Comparison of ENCODE assay signal across 20 cellular contexts in the genomic region with DNA sequence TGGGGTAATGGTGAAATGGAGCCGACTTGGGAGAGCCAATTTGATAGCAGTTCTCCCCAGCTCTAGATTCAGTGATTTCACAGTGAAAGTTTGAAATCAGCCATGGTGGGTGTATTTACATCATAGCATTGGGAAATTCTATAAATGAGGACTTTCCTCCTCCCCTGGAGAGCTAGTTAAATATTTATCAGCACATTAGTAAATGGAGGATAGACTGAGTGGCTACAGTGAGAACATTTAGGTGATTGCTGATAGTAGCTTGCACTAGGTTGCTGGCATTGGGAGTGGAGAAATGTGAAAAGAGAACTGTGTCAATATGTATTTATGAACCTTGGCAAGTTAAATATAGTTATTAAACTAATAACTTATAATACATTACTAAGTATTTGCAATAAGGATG.
DNase-seq lines count a peak whose midpoint lies in the region; ATAC-seq, FAIRE-seq and TF ChIP-seq lines count a peak whose summit lies in the region.
"Had no signal": no experiment of that assay in that cellular context is flagged by ENCODE, and none has a peak within 500 bp of the region (broad histone marks: within the 10 kb centered on the region; RNA-seq: fewer than 3 reads in every experiment).

No MANE protein-coding gene starts in this region.

- FAIRE-seq in kidney (lab: Jason Lieb, UNC) (no peak), pancreas (lab: Jason Lieb, UNC) (no peak)
- FAIRE-seq: A204.1 had no signal

- peaks cover 0 to 3% of the 10 kb centered on the region in 2 donors for H3K4me1 ChIP-seq in kidney (ENCODE audit: control insufficient read depth in 1 of 2, insufficient read depth in 1 of 2, low read depth in 1 of 2, low read length in 2 of 2)
- peaks cover 2 to 17% (median 11%) of the 10 kb centered on the region in 3 donors for H3K4me1 ChIP-seq in pancreas
- H3K4me1 ChIP-seq: BE2C, HAP-1 had no signal

- peak; percentile 58 to 92 (median 84) for ATAC-seq in pancreas
- no peak for ATAC-seq in HG03342 (IDR thresholded peaks at IDR 0.05; ENCODE audit: unreplicated experiment)
- no peak for ATAC-seq in HG03175 (IDR thresholded peaks at IDR 0.05; ENCODE audit: unreplicated experiment)
- ATAC-seq in HG02763 (IDR thresholded peaks at IDR 0.05; ENCODE audit: unreplicated experiment) = no peak

- H3K36me3 ChIP-seq in kidney (ENCODE audit: control insufficient read depth in 1 of 2, insufficient read depth in 2 of 2, low read length in 2 of 2) (no peaks in the 10 kb centered on the region), pancreas (no peaks in the 10 kb centered on the region)
- H3K36me3 ChIP-seq: BE2C, HAP-1 had no signal

- no peak for TF ChIP-seq CTCF in 22Rv1 (IDR thresholded peaks at IDR 0.05)
- no peak for TF ChIP-seq CTCF in kidney (IDR thresholded peaks at IDR 0.05; ENCODE audit: borderline replicate concordance, extremely low read depth, insufficient read depth)
- TF ChIP-seq CTCF in pancreas (IDR thresholded peaks at IDR 0.05) = no peak

- no peak overlapping the region for H3K9ac ChIP-seq in kidney (ENCODE audit: low read length in 2 of 2)
- H3K9ac ChIP-seq: GM23248 had no signal

- peak overlapping the region; percentile 32 to 39 for H3K4me3 ChIP-seq in kidney (ENCODE audit: low read length in 2 of 2)
- no peak overlapping the region for H3K4me3 ChIP-seq in pancreas
- H3K4me3 ChIP-seq: GM23248, HAP-1, PC-9 had no signal

- H3K27ac ChIP-seq in 22Rv1 (peak overlapping the region; percentile 98), kidney (ENCODE audit: low read depth in 2 of 2, low read length in 2 of 2) (no peak overlapping the region), pancreas (peak overlapping the region in 1 of 4 donors; percentile 33)
- H3K27ac ChIP-seq: GM23248, PC-9 had no signal

- H3K27me3 ChIP-seq in pancreas = no peaks in the 10 kb centered on the region
- H3K27me3 ChIP-seq: BE2C had no signal

- H3K9me3 ChIP-seq in kidney (ENCODE audit: control insufficient read depth in 1 of 2, low read length in 2 of 2) = no peaks in the 10 kb centered on the region
- no peaks in the 10 kb centered on the region for H3K9me3 ChIP-seq in pancreas
- H3K9me3 ChIP-seq: BE2C, HAP-1 had no signal

- DNase-seq in HuH-7 (ENCODE audit: low spot score) = peak; percentile 16
- no peak for DNase-seq in kidney
- DNase-seq in pancreas = no peak
- no peak for DNase-seq in NCI-H2227 (lab: John Stamatoyannopoulos, UW; ENCODE audit: unreplicated experiment)
- DNase-seq: BE2C, DMS79 treated with DMSO at 0.1 percent for 48 hours, GM23248, NCI-H1694, NCI-H2171, NCI-H446 treated with DMSO at 0.1 percent for 48 hours, NCI-H526 treated with DMSO at 0.1 percent for 48 hours, PC-9, RPMI8226, SHP77 had no signal

- 25 to 30% methylated on average over 1 of the region's 1 CpG for WGBS in pancreas, 2 donors

- intact Hi-C loops in kidney (cut with DNase I) (no loop called here), pancreas (cut with DNase I) (no loop called here)

Comparison
In these comparisons a context has a peak if more than half of its experiments do, and no peak if none do; other contexts are left out.
1. H3K4me3 ChIP-seq: peak in kidney (2 of 2); none in pancreas (0 of 4).
2. ATAC-seq: peak in pancreas (4 of 4); none in HG03342 (single experiment), HG03175 (single experiment) and HG02763 (single experiment).